In the genomic region with DNA sequence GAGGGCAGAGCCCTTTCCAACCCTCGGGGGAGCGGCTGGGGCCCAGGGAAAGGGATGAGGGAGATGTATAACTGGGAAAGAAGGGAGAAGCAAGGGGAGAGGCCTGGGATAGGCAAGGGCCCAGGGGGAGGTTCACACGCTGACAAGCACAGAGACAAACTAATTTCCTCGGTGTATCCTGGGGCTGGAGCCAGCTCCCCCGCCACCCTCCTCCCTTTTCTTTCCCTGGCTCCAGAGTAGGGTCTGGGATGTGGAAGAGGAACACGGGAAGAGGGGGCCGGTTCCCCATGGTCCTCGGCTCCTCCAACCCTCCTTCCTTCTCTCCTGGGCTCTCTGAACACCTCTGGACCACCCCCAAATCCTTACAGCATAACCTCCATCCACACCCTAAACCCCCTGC, we compare ENCODE assay signal across 16 cellular contexts. TPM values are rescaled to one million over a fixed set of nuclear protein-coding genes. Genes with fewer than 3 reads are reported as not detected.
DNase-seq lines count a peak whose midpoint lies in the region; ATAC-seq, FAIRE-seq and TF ChIP-seq lines count a peak whose summit lies in the region.
"Had no signal": no experiment of that assay in that cellular context is flagged by ENCODE, and none has a peak within 500 bp of the region (broad histone marks: within the 10 kb centered on the region; RNA-seq: fewer than 3 reads in every experiment).

No MANE protein-coding gene starts in this region.

- no peaks in the 10 kb centered on the region for H3K9me3 Mint-ChIP-seq in endothelial cell (ENCODE audit: unreplicated experiment)
- H3K9me3 Mint-ChIP-seq: endodermal cell had no signal

- intact Hi-C loops in PC-9 (cut with micrococcal nuclease; ENCODE audit: unreplicated experiment) = no loop called here

- peaks cover 57% of the 10 kb centered on the region for H4K20me1 ChIP-seq in PC-9 (ENCODE audit: insufficient read depth)

- peaks cover 32% of the 10 kb centered on the region for H3K4me1 Mint-ChIP-seq in endothelial cell (ENCODE audit: unreplicated experiment)

- TF ChIP-seq POLR2A in Peyer's patch (IDR thresholded peaks at IDR 0.05) = no peak
- no peak for TF ChIP-seq POLR2A in tibial nerve (IDR thresholded peaks at IDR 0.05)

- peaks cover 55% of the 10 kb centered on the region for H3F3A ChIP-seq in PC-9 (ENCODE audit: insufficient read depth, low read depth)

- H3K27me3 ChIP-seq in Peyer's patch = no peaks in the 10 kb centered on the region
- H3K27me3 ChIP-seq in muscle layer of colon (ENCODE audit: control insufficient read depth in 1 of 2, insufficient read depth in 2 of 2, low read length in 2 of 2) = no peaks in the 10 kb centered on the region
- no peaks in the 10 kb centered on the region for H3K27me3 ChIP-seq in tibial nerve
- no peaks in the 10 kb centered on the region for H3K27me3 ChIP-seq in PC-9 (ENCODE audit: insufficient read depth, low read depth)
- H3K27me3 ChIP-seq: heart left ventricle had no signal

- H3K9me2 ChIP-seq in PC-9 (ENCODE audit: insufficient read depth) = no peaks in the 10 kb centered on the region

- DNase-seq in Peyer's patch = no peak
- no peak for DNase-seq in endothelial cell (ENCODE audit: low spot score)
- no peak for DNase-seq in tibial nerve (ENCODE audit: low spot score in 2 of 2)
- no peak for DNase-seq in PC-9
- DNase-seq in HTR-8/SVneo (ENCODE audit: insufficient read length, low spot score) = no peak
- DNase-seq: activated CD4-positive, CD25-positive, alpha-beta regulatory T cell treated with anti-CD3 and anti-CD28 coated beads, Interleukin-2, amount 50 U/mL, for 72 hours; activated T-cell treated with anti-CD3 and anti-CD28 coated beads for 4 hours; endodermal cell; heart left ventricle; NCI-H2029; stimulated activated CD4-positive, alpha-beta T cell treated with anti-CD3 and anti-CD28 coated beads, Interleukin-2, amount 100 ng/mL, for 48 hours; stimulated activated naive CD8-positive, alpha-beta T cell treated with anti-CD3 and anti-CD28 coated beads, Interleukin-15, Interleukin-2, amounts not matched to agents 100 U/mL and 50 U/mL, for 24 hours had no signal

- no TSS peak for BruUV-seq in PC-9 (replicated peaks; lab: Mats Ljungman, UMichigan)

- POLR2A ChIA-PET in PC-9 (lab: Charles Lee; ENCODE audit: unreplicated experiment) = no interaction called here

- no peak for FAIRE-seq in HTR-8/SVneo (lab: Jason Lieb, UNC)

- H3K36me3 Mint-ChIP-seq in endothelial cell (ENCODE audit: low read depth, unreplicated experiment) = peaks cover 33% of the 10 kb centered on the region

- no peak overlapping the region for H3K4me3 ChIP-seq in Peyer's patch
- peak overlapping the region in 1 of 2 donors; percentile 27 for H3K4me3 ChIP-seq in muscle layer of colon (ENCODE audit: low read depth in 1 of 2, low read length in 2 of 2)
- H3K4me3 ChIP-seq in tibial nerve = no peak overlapping the region
- H3K4me3 ChIP-seq in PC-9 = no peak overlapping the region
- H3K4me3 ChIP-seq: heart left ventricle had no signal

- H3K27ac ChIP-seq in Peyer's patch (peak overlapping the region; percentile 27 to 80 (median 53)), muscle layer of colon (ENCODE audit: low read depth, low read length) (peak overlapping the region; percentile 89), tibial nerve (peak overlapping the region; percentile 14 to 83 (median 77)), PC-9 (no peak overlapping the region)
- H3K27ac ChIP-seq: parathyroid adenoma had no signal

- H3K4me2 ChIP-seq in PC-9 = no peak overlapping the region

- no peak for TF ChIP-seq EP300 in tibial nerve (IDR thresholded peaks at IDR 0.05)

- H3K4me1 ChIP-seq in Peyer's patch (peaks cover 0 to 57% (median 20%) of the 10 kb centered on the region in 4 donors), muscle layer of colon (ENCODE audit: insufficient read depth, low read length) (peaks cover 68% of the 10 kb centered on the region), tibial nerve (peaks cover 0 to 57% (median 45%) of the 10 kb centered on the region in 4 donors), PC-9 (replicated peaks; ENCODE audit: insufficient read depth) (peaks cover 6% of the 10 kb centered on the region)
- H3K4me1 ChIP-seq: parathyroid adenoma had no signal

- no peak overlapping the region for H3K27ac Mint-ChIP-seq in endothelial cell (ENCODE audit: unreplicated experiment)
- H3K27ac Mint-ChIP-seq: endodermal cell had no signal

- peak overlapping the region; percentile 32 for H3K4me3 Mint-ChIP-seq in endothelial cell (ENCODE audit: unreplicated experiment)
- H3K4me3 Mint-ChIP-seq: endodermal cell had no signal

- peaks cover 0 to 8% (median 0%) of the 10 kb centered on the region in 3 donors for H3K36me3 ChIP-seq in Peyer's patch
- no peaks in the 10 kb centered on the region for H3K36me3 ChIP-seq in muscle layer of colon (ENCODE audit: insufficient read depth, low read length)
- peaks cover 0 to 27% (median 0%) of the 10 kb centered on the region in 3 donors for H3K36me3 ChIP-seq in tibial nerve
- H3K36me3 ChIP-seq in PC-9 (ENCODE audit: low read depth) = peaks cover 19% of the 10 kb centered on the region

- peak overlapping the region; percentile 27 for H3K9ac ChIP-seq in muscle layer of colon (ENCODE audit: low read length)
- H3K9ac ChIP-seq: parathyroid adenoma had no signal

- TF ChIP-seq CTCF in Peyer's patch (IDR thresholded peaks at IDR 0.05) = no peak
- no peak for TF ChIP-seq CTCF in endothelial cell (IDR thresholded peaks at IDR 0.05; ENCODE audit: unreplicated experiment)
- no peak for TF ChIP-seq CTCF in tibial nerve (IDR thresholded peaks at IDR 0.05)
- no peak for TF ChIP-seq CTCF in PC-9 (conservative IDR thresholded peaks at IDR 0.05)

- H3K9me3 ChIP-seq in Peyer's patch = no peaks in the 10 kb centered on the region
- no peaks in the 10 kb centered on the region for H3K9me3 ChIP-seq in muscle layer of colon (ENCODE audit: low read length)
- no peaks in the 10 kb centered on the region for H3K9me3 ChIP-seq in tibial nerve
- no peaks in the 10 kb centered on the region for H3K9me3 ChIP-seq in PC-9 (ENCODE audit: insufficient read depth, low read depth)
- H3K9me3 ChIP-seq: heart left ventricle had no signal

- ATAC-seq in GM21526 (IDR thresholded peaks at IDR 0.05; ENCODE audit: low FRiP score, unreplicated experiment) = no peak
- ATAC-seq: left lobe of liver; stimulated activated naive CD8-positive, alpha-beta T cell treated with anti-CD3 and anti-CD28 coated beads, Interleukin-15, Interleukin-2, amounts not matched to agents 100 U/mL and 50 U/mL, for 24 hours had no signal

- WGBS in tibial nerve, 2 donors = 30 to 33% methylated on average over 8 of the region's 8 CpGs

- CTCF ChIA-PET in PC-9 (lab: Charles Lee) = no interaction called here

- peaks cover 45% of the 10 kb centered on the region for H3K79me2 ChIP-seq in PC-9 (ENCODE audit: low read depth)
- H3K79me2 ChIP-seq: parathyroid adenoma had no signal

- no peak overlapping the region for H2AFZ ChIP-seq in PC-9
- H2AFZ ChIP-seq: parathyroid adenoma had no signal

- H3K27me3 Mint-ChIP-seq in endothelial cell (ENCODE audit: unreplicated experiment) = peaks cover 7% of the 10 kb centered on the region

RNA-seq across cellular contexts. Expression of gene CLCF1, which starts 6.9 kb away (rescaled TPM):
- total RNA-seq in Peyer's patch (10 to 100 TPM in 2 of 4 donors, 1 to 10 TPM in 2; 1.2 to 14.9 (median 7.5) TPM), endothelial cell (ENCODE audit: unreplicated experiment) (12.6 TPM), tibial nerve (10 to 100 TPM in 1 of 4 donors, 1 to 10 TPM in 3; 3.7 to 23.1 (median 5.9) TPM), PC-9 (2021) (15.9 and 17.0 TPM in 2 replicates)

RNA-seq across cellular contexts. Expression of gene POLD4, which starts 13.2 kb away (rescaled TPM):
- total RNA-seq in Peyer's patch (100 to 1,000 TPM in 3 of 4 donors, 10 to 100 TPM in 1; 74.3 to 329 (median 272) TPM), endothelial cell (ENCODE audit: unreplicated experiment) (92.1 TPM), tibial nerve (100 to 1,000 TPM in 1 of 4 donors, 10 to 100 TPM in 3; 70.8 to 154 (median 88.5) TPM), PC-9 (2021) (67.1 and 83.7 TPM in 2 replicates)

RNA-seq across cellular contexts. Expression of gene RAD9A, which starts 25.2 kb away (rescaled TPM):
- total RNA-seq in Peyer's patch = 10 to 100 TPM; 37.0 to 73.4 (median 61.6) TPM
- 18.4 TPM for total RNA-seq in endothelial cell (ENCODE audit: unreplicated experiment)
- 10 to 100 TPM; 22.7 to 39.0 (median 36.4) TPM for total RNA-seq in tibial nerve
- total RNA-seq in PC-9 (2021) = 62.8 and 79.8 TPM in 2 replicates

RNA-seq across cellular contexts. Expression of gene PPP1CA, which starts 35.1 kb away (rescaled TPM):
- total RNA-seq in Peyer's patch = 100 to 1,000 TPM; 156 to 213 (median 177) TPM
- 249 TPM for total RNA-seq in endothelial cell (ENCODE audit: unreplicated experiment)
- total RNA-seq in tibial nerve = 10 to 100 TPM; 50.6 to 97.8 (median 72.7) TPM
- total RNA-seq in PC-9 (2021) = 306 and 351 TPM in 2 replicates

RNA-seq across cellular contexts. Expression of gene TBC1D10C, which starts 37.3 kb away (rescaled TPM):
- total RNA-seq in Peyer's patch (10 to 100 TPM in 2 of 4 donors, 1 to 10 TPM in 2; 5.6 to 53.6 (median 9.3) TPM), endothelial cell (ENCODE audit: unreplicated experiment) (13.2 TPM), tibial nerve (1 to 10 TPM; 1.5 to 4.5 (median 2.2) TPM), PC-9 (2021) (0.58 TPM in 1 of 2 replicates, not detected in the other)
